In the genomic region with DNA sequence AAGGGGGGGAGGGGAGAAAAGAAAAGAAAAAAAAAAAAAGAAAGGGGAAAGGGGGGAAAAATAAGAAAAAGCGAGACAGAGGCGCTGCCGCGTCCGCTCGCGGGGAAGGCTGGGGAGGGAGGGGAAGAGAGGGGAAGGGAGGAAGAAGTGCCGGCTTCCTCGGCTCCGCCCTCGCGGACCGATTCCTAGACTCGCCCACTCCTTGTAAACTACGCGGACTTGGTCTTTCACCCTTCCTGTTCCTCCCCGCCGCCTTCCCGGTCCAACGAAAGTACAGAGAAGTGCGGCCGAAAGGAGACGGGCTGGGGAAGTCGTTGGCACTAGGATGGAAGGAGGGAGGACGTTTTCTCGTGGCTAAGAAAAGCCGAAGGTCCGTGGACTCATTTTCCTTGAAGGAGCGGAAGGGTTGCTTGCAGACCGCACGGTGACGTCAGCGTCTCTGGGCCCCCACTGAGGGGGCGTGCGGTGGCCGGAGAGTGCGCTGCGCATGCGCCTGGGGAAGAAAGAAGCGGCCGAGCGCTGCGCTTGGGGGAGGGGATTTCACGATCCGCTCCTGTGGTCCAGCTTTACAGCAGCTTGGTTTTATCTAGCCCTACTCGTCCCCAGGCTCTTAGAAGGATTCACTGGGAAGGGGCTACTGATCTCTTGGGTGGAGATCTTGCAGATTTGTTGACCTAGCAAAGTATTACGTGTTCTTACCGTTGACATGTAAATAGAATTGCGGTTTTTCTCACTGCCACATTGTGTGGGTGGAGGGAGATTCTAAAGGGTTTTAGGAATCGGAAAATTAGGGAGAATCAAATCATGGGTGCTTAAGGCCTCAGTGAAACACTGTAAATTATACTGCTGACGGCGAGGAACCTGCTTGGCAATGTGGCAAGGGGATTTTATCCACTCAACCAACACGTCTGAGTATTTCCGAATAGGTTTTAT, we compare ENCODE assay signal across 1 cellular context.
A peak's percentile ranks its signal among the peaks of the same experiment; 100 is the strongest.
TF ChIP-seq lines count a peak whose summit lies in the region.

A gene with protein sequence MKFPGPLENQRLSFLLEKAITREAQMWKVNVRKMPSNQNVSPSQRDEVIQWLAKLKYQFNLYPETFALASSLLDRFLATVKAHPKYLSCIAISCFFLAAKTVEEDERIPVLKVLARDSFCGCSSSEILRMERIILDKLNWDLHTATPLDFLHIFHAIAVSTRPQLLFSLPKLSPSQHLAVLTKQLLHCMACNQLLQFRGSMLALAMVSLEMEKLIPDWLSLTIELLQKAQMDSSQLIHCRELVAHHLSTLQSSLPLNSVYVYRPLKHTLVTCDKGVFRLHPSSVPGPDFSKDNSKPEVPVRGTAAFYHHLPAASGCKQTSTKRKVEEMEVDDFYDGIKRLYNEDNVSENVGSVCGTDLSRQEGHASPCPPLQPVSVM (minus strand): TSS at position 121 of the 933 bp plus-strand sequence. CDS start 9,627 bp downstream, outside the sequence.

TF ChIP-seq in HepG2, 621 proteins besides CTCF, POLR2A, EP300 and RAD21 (continued from another document and continues in another):
- TF ChIP-seq MIER3 (CRISPR knock-in tag; IDR thresholded peaks at IDR 0.05; ENCODE audit: borderline replicate concordance) (no peak; the same call in 1 of the 2 replicates), SSRP1 (CRISPR knock-in tag; IDR thresholded peaks at IDR 0.05) (peak; percentile 60; the same call in 1 of the 2 replicates), ZSCAN22 (CRISPR knock-in tag; IDR thresholded peaks at IDR 0.05) (no peak), ZNF335 (CRISPR knock-in tag; IDR thresholded peaks at IDR 0.05) (peak; percentile 67), HMGA1 (CRISPR knock-in tag; conservative IDR thresholded peaks at IDR 0.05) (no peak), ZNF629 (CRISPR knock-in tag; conservative IDR thresholded peaks at IDR 0.05) (no peak), FOXC1 (CRISPR knock-in tag; IDR thresholded peaks at IDR 0.05; ENCODE audit: borderline replicate concordance) (peak; percentile 70; the same call in 1 of the 2 replicates), NR1H2 (CRISPR knock-in tag; IDR thresholded peaks at IDR 0.05; ENCODE audit: borderline replicate concordance, low read depth) (no peak), ZSCAN21 (CRISPR knock-in tag; IDR thresholded peaks at IDR 0.05; ENCODE audit: borderline replicate concordance) (peak; percentile 71), ZNF549 (CRISPR knock-in tag; IDR thresholded peaks at IDR 0.05) (no peak), IRF2 (CRISPR knock-in tag; IDR thresholded peaks at IDR 0.05) (peak; percentile 73; the same call in 1 of the 2 replicates), TBX3 (IDR thresholded peaks at IDR 0.05; ENCODE audit: borderline replicate concordance) (peak; percentile 70; the same call in 1 of the 2 replicates), ZFP82 (CRISPR knock-in tag; IDR thresholded peaks at IDR 0.05; ENCODE audit: borderline replicate concordance) (no peak), ZNF460 (CRISPR knock-in tag; IDR thresholded peaks at IDR 0.05; ENCODE audit: borderline replicate concordance) (no peak; the same call in 1 of the 2 replicates), ZKSCAN5 (CRISPR knock-in tag; IDR thresholded peaks at IDR 0.05) (no peak), GPN1 (CRISPR knock-in tag; IDR thresholded peaks at IDR 0.05; ENCODE audit: borderline replicate concordance) (no peak), ZNF724P (CRISPR knock-in tag; IDR thresholded peaks at IDR 0.05; ENCODE audit: borderline replicate concordance) (0 out of 2 replicates have a peak, but pooled peaks have one; percentile 73), ZZZ3 (CRISPR knock-in tag; IDR thresholded peaks at IDR 0.05; ENCODE audit: borderline replicate concordance) (peak; percentile 85; the same call in 1 of the 2 replicates), JUND (CRISPR knock-in tag; IDR thresholded peaks at IDR 0.05) (peak; percentile 97), ZNF136 (CRISPR knock-in tag; IDR thresholded peaks at IDR 0.05; ENCODE audit: low read depth) (no peak), ERF (CRISPR knock-in tag; IDR thresholded peaks at IDR 0.05) (no peak), GATAD1 (CRISPR knock-in tag; IDR thresholded peaks at IDR 0.05) (peak; percentile 77), ZNF709 (CRISPR knock-in tag; IDR thresholded peaks at IDR 0.05) (peak; percentile 92), RXRA (CRISPR knock-in tag; IDR thresholded peaks at IDR 0.05) (peak; percentile 56)
- TF ChIP-seq, protein P1, sequence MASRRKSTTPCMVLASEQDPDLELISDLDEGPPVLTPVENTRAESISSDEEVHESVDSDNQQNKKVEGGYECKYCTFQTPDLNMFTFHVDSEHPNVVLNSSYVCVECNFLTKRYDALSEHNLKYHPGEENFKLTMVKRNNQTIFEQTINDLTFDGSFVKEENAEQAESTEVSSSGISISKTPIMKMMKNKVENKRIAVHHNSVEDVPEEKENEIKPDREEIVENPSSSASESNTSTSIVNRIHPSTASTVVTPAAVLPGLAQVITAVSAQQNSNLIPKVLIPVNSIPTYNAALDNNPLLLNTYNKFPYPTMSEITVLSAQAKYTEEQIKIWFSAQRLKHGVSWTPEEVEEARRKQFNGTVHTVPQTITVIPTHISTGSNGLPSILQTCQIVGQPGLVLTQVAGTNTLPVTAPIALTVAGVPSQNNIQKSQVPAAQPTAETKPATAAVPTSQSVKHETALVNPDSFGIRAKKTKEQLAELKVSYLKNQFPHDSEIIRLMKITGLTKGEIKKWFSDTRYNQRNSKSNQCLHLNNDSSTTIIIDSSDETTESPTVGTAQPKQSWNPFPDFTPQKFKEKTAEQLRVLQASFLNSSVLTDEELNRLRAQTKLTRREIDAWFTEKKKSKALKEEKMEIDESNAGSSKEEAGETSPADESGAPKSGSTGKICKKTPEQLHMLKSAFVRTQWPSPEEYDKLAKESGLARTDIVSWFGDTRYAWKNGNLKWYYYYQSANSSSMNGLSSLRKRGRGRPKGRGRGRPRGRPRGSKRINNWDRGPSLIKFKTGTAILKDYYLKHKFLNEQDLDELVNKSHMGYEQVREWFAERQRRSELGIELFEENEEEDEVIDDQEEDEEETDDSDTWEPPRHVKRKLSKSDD (CRISPR knock-in tag; IDR thresholded peaks at IDR 0.05; ENCODE audit: low read depth), result peak; percentile 82; the same call in 1 of the 2 replicates
- TF ChIP-seq, protein P2, sequence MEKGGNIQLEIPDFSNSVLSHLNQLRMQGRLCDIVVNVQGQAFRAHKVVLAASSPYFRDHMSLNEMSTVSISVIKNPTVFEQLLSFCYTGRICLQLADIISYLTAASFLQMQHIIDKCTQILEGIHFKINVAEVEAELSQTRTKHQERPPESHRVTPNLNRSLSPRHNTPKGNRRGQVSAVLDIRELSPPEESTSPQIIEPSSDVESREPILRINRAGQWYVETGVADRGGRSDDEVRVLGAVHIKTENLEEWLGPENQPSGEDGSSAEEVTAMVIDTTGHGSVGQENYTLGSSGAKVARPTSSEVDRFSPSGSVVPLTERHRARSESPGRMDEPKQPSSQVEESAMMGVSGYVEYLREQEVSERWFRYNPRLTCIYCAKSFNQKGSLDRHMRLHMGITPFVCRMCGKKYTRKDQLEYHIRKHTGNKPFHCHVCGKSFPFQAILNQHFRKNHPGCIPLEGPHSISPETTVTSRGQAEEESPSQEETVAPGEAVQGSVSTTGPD (CRISPR knock-in tag; IDR thresholded peaks at IDR 0.05), result peak; percentile 68
- TF ChIP-seq, protein P3, sequence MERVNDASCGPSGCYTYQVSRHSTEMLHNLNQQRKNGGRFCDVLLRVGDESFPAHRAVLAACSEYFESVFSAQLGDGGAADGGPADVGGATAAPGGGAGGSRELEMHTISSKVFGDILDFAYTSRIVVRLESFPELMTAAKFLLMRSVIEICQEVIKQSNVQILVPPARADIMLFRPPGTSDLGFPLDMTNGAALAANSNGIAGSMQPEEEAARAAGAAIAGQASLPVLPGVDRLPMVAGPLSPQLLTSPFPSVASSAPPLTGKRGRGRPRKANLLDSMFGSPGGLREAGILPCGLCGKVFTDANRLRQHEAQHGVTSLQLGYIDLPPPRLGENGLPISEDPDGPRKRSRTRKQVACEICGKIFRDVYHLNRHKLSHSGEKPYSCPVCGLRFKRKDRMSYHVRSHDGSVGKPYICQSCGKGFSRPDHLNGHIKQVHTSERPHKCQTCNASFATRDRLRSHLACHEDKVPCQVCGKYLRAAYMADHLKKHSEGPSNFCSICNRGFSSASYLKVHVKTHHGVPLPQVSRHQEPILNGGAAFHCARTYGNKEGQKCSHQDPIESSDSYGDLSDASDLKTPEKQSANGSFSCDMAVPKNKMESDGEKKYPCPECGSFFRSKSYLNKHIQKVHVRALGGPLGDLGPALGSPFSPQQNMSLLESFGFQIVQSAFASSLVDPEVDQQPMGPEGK (CRISPR knock-in tag; IDR thresholded peaks at IDR 0.05), result peak; percentile 100
- TF ChIP-seq, protein P4, sequence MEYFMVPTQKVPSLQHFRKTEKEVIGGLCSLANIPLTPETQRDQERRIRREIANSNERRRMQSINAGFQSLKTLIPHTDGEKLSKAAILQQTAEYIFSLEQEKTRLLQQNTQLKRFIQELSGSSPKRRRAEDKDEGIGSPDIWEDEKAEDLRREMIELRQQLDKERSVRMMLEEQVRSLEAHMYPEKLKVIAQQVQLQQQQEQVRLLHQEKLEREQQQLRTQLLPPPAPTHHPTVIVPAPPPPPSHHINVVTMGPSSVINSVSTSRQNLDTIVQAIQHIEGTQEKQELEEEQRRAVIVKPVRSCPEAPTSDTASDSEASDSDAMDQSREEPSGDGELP (IDR thresholded peaks at IDR 0.05; ENCODE audit: borderline replicate concordance, low read depth), result no peak; the same call in 1 of the 2 replicates
- TF ChIP-seq, protein P5, sequence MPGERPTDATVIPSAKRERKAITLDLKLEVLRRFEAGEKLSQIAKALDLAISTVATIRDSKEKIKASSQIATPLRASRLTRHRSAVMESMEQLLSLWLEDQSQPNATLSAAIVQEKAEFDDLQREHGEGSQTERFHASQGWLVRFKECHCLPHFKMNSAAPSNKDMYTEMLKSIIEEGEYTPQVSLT (CRISPR knock-in tag; IDR thresholded peaks at IDR 0.05; ENCODE audit: borderline replicate concordance, low read depth), result no peak
- TF ChIP-seq, protein P6, sequence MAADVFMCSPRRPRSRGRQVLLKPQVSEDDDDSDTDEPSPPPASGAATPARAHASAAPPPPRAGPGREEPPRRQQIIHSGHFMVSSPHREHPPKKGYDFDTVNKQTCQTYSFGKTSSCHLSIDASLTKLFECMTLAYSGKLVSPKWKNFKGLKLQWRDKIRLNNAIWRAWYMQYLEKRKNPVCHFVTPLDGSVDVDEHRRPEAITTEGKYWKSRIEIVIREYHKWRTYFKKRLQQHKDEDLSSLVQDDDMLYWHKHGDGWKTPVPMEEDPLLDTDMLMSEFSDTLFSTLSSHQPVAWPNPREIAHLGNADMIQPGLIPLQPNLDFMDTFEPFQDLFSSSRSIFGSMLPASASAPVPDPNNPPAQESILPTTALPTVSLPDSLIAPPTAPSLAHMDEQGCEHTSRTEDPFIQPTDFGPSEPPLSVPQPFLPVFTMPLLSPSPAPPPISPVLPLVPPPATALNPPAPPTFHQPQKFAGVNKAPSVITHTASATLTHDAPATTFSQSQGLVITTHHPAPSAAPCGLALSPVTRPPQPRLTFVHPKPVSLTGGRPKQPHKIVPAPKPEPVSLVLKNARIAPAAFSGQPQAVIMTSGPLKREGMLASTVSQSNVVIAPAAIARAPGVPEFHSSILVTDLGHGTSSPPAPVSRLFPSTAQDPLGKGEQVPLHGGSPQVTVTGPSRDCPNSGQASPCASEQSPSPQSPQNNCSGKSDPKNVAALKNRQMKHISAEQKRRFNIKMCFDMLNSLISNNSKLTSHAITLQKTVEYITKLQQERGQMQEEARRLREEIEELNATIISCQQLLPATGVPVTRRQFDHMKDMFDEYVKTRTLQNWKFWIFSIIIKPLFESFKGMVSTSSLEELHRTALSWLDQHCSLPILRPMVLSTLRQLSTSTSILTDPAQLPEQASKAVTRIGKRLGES (CRISPR knock-in tag; IDR thresholded peaks at IDR 0.05; ENCODE audit: borderline replicate concordance), result no peak
- TF ChIP-seq, protein P7, sequence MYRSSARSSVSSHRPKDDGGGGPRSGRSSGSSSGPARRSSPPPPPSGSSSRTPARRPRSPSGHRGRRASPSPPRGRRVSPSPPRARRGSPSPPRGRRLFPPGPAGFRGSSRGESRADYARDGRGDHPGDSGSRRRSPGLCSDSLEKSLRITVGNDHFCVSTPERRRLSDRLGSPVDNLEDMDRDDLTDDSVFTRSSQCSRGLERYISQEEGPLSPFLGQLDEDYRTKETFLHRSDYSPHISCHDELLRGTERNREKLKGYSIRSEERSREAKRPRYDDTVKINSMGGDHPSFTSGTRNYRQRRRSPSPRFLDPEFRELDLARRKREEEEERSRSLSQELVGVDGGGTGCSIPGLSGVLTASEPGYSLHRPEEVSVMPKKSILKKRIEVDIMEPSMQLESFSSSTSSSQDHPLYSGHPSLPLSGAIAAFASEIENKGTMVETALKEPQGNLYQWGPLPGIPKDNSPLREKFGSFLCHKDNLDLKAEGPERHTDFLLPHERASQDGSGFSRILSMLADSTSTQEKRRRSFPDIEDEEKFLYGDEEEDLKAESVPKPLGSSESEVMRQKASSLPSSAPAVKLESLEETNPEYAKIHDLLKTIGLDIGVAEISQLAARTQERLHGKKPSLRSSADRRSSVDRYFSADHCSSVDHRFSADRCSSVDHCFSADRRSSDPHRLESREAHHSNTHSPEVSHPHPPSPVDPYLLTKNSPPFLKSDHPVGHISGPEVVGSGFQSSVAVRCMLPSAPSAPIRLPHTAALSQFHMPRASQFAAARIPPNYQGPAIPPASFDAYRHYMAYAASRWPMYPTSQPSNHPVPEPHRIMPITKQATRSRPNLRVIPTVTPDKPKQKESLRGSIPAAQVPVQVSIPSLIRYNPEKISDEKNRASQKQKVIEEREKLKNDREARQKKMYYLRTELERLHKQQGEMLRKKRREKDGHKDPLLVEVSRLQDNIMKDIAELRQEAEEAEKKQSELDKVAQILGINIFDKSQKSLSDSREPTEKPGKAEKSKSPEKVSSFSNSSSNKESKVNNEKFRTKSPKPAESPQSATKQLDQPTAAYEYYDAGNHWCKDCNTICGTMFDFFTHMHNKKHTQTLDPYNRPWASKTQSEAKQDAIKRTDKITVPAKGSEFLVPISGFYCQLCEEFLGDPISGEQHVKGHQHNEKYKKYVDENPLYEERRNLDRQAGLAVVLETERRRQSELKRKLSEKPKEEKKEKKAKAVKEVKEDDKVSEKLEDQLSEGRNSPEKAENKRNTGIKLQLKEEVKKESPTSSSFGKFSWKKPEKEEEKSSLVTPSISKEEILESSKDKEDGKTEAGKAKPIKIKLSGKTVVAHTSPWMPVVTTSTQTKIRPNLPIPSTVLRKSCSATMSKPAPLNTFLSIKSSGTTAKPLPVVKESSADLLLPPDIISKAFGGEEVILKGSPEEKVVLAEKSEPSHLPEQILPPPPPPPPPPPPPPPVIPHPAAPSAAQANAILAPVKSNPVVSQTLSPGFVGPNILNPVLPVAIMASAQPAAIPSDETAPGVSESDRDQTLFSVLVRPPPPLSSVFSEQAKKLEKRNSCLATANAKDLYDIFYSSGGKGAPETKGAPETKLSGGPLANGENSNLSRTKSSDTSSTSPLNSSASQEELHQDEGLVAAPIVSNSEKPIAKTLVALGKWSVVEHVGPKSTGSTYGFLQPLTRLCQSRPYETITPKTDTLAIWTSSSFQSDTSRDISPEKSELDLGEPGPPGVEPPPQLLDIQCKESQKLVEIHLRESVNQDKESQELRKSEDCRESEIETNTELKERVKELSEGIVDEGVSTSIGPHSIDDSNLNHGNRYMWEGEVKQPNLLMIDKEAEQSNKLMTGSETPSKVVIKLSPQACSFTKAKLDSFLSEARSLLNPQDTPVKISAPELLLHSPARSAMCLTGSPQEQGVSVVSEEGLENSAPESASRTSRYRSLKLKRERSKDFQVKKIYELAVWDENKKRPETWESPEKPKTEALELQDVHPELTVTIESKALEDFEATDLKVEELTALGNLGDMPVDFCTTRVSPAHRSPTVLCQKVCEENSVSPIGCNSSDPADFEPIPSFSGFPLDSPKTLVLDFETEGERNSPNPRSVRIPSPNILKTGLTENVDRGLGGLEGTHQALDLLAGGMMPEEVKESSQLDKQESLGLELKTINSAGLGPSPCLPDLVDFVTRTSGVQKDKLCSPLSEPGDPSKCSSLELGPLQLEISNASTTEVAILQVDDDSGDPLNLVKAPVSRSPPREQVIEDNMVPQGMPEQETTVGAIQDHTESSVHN (CRISPR knock-in tag; IDR thresholded peaks at IDR 0.05), result no peak
- TF ChIP-seq, protein P8, sequence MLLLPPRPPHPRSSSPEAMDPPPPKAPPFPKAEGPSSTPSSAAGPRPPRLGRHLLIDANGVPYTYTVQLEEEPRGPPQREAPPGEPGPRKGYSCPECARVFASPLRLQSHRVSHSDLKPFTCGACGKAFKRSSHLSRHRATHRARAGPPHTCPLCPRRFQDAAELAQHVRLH (CRISPR knock-in tag; IDR thresholded peaks at IDR 0.05; ENCODE audit: borderline replicate concordance, low read depth), result no peak
